22 cellular contexts compared by ENCODE assay signal in the genomic region with DNA sequence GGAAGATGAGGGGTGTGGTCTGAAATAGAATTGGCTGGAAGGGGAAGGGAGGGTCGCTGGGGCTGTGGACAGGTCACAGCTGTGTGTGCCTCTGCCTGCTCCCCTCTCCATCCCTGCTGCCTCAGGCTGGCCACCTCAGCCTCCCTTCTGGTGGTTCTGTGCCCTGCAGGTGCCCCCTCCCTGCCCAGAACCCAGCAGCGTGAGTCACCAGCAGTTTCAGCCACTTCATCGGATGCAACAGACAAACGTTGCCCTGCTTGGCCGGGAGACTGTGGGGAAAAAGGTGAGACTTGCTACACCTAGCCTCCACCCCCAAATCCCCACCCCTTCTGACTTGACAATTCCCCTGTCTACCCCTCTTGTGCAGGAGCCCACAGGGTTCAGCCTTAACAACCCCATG. TPM values are rescaled to one million over a fixed set of nuclear protein-coding genes. Genes with fewer than 3 reads are reported as not detected.
A peak's percentile ranks its signal among the peaks of the same experiment; 100 is the strongest.
DNase-seq lines count a peak whose midpoint lies in the region; ATAC-seq, FAIRE-seq and TF ChIP-seq lines count a peak whose summit lies in the region.
"Had no signal": no experiment of that assay in that cellular context is flagged by ENCODE, and none has a peak within 500 bp of the region (broad histone marks: within the 10 kb centered on the region; RNA-seq: fewer than 3 reads in every experiment).

No MANE protein-coding gene starts in this region.

- peak overlapping the region; percentile 75 for H3K4me2 ChIP-seq in PC-9

- no peak for TF ChIP-seq CTCF in PC-9 (conservative IDR thresholded peaks at IDR 0.05)
- TF ChIP-seq CTCF in bronchial epithelial cell (IDR thresholded peaks at IDR 0.05; ENCODE audit: insufficient read depth, low read length, severe bottlenecking), result peak; percentile 4
- TF ChIP-seq CTCF in heart right ventricle (IDR thresholded peaks at IDR 0.05), result no peak

- no peak overlapping the region for H2AFZ ChIP-seq in PC-9

- H3K4me1 ChIP-seq in PC-9 (replicated peaks; ENCODE audit: insufficient read depth), result peaks cover 65% of the 10 kb centered on the region
- peaks cover 12 to 36% (median 23%) of the 10 kb centered on the region in 9 donors for H3K4me1 ChIP-seq in heart right ventricle
- peaks cover 24% of the 10 kb centered on the region for H3K4me1 ChIP-seq in SJCRH30

- no peak overlapping the region for H3K4me3 ChIP-seq in PC-9
- H3K4me3 ChIP-seq in bronchial epithelial cell (ENCODE audit: low read depth, low read length), result no peak overlapping the region
- no peak overlapping the region for H3K4me3 ChIP-seq in heart right ventricle
- H3K4me3 ChIP-seq in SJCRH30, result no peak overlapping the region
- H3K4me3 ChIP-seq: K562 had no signal

- FAIRE-seq in bronchial epithelial cell (lab: Jason Lieb, UNC), result no peak
- FAIRE-seq: G401.6, H1, K562 had no signal

- no peaks in the 10 kb centered on the region for H3K9me2 ChIP-seq in PC-9 (ENCODE audit: insufficient read depth)

- H3K4me1 Mint-ChIP-seq in stimulated activated effector memory CD8-positive, alpha-beta T cell treated with anti-CD3 and anti-CD28 coated beads, Interleukin-12 subunit alpha, Interleukin-12 subunit beta, amount 100 ng/mL, for 72 hours, result peaks cover 4% of the 10 kb centered on the region
- H3K4me1 Mint-ChIP-seq: CD4-positive, alpha-beta memory T cell had no signal

- no peak overlapping the region for H3K4me3 Mint-ChIP-seq in stimulated activated effector memory CD8-positive, alpha-beta T cell treated with anti-CD3 and anti-CD28 coated beads, Interleukin-12 subunit alpha, Interleukin-12 subunit beta, amount 100 ng/mL, for 72 hours
- H3K4me3 Mint-ChIP-seq: CD4-positive, alpha-beta memory T cell had no signal

- no peaks in the 10 kb centered on the region for H4K20me1 ChIP-seq in PC-9 (ENCODE audit: insufficient read depth)

- H3F3A ChIP-seq in PC-9 (ENCODE audit: insufficient read depth, low read depth), result peaks cover 36% of the 10 kb centered on the region

- no TSS peak for BruUV-seq in PC-9 (replicated peaks; lab: Mats Ljungman, UMichigan)

- peak; percentile 63 for DNase-seq in HPDE6-E6E7 (ENCODE audit: extremely low spot score)
- peak; percentile 65 to 78 for DNase-seq in PC-9
- peak; percentile 41 for DNase-seq in bronchial epithelial cell (ENCODE audit: low read depth)
- DNase-seq in stimulated activated effector memory CD8-positive, alpha-beta T cell treated with anti-CD3 and anti-CD28 coated beads, Interleukin-12 subunit alpha, Interleukin-12 subunit beta, amount 100 ng/mL, for 72 hours (ENCODE audit: low spot score in 2 of 2), result no peak
- no peak for DNase-seq in heart right ventricle
- no peak for DNase-seq in SJCRH30
- DNase-seq: CD4-positive, alpha-beta memory T cell; DMS79 treated with DMSO at 0.1 percent for 48 hours; NCI-H1436; NCI-H2029; NCI-H2171; NCI-H446; NCI-H69; NK-92 treated with Interleukin-12 subunit alpha and Interleukin-12 subunit beta, amount 100 ng/mL, for 24 hours; SHP77 had no signal

- no peaks in the 10 kb centered on the region for H3K79me2 ChIP-seq in PC-9 (ENCODE audit: low read depth)

- peak overlapping the region; percentile 88 for H3K27ac ChIP-seq in PC-9
- peak overlapping the region in 1 of 10 donors; percentile 5 for H3K27ac ChIP-seq in heart right ventricle
- H3K27ac ChIP-seq in SJCRH30, result no peak overlapping the region
- H3K27ac ChIP-seq: HL-60 had no signal

- POLR2A ChIA-PET in PC-9 (lab: Charles Lee; ENCODE audit: unreplicated experiment), result interaction anchor here (0.6 kb wide), 1 partner anchor 41 kb away, joined by 3 read pairs; no protein-coding TSS in a partner anchor

- 92 to 94% methylated on average over 5 of the region's 5 CpGs for WGBS in heart right ventricle, 2 donors

- no peaks in the 10 kb centered on the region for H3K9me3 Mint-ChIP-seq in stimulated activated effector memory CD8-positive, alpha-beta T cell treated with anti-CD3 and anti-CD28 coated beads, Interleukin-12 subunit alpha, Interleukin-12 subunit beta, amount 100 ng/mL, for 72 hours
- H3K9me3 Mint-ChIP-seq: CD4-positive, alpha-beta memory T cell had no signal

- intact Hi-C loops in PC-9 (cut with micrococcal nuclease; ENCODE audit: unreplicated experiment), result loop anchor here (5.0 kb wide), 1 partner anchor 246 kb away; no protein-coding TSS in a partner anchor
- intact Hi-C loops in heart right ventricle (cut with DNase I), result loop anchor here in 1 of 10 donors (10.0 kb wide), 1 partner anchor 88 kb away; no protein-coding TSS in a partner anchor

- no peaks in the 10 kb centered on the region for H3K36me3 Mint-ChIP-seq in stimulated activated effector memory CD8-positive, alpha-beta T cell treated with anti-CD3 and anti-CD28 coated beads, Interleukin-12 subunit alpha, Interleukin-12 subunit beta, amount 100 ng/mL, for 72 hours

- no peak for ATAC-seq in stimulated activated effector memory CD8-positive, alpha-beta T cell treated with anti-CD3 and anti-CD28 coated beads, Interleukin-12 subunit alpha, Interleukin-12 subunit beta, amount 100 ng/mL, for 72 hours
- no peak for ATAC-seq in GM18519 (IDR thresholded peaks at IDR 0.05; ENCODE audit: low FRiP score, unreplicated experiment)
- ATAC-seq in heart right ventricle, result no peak
- ATAC-seq: K562, SK-N-SH treated with all-trans-retinoic acid at 6 μM for 48 hours had no signal

- no peak overlapping the region for H3K27ac Mint-ChIP-seq in stimulated activated effector memory CD8-positive, alpha-beta T cell treated with anti-CD3 and anti-CD28 coated beads, Interleukin-12 subunit alpha, Interleukin-12 subunit beta, amount 100 ng/mL, for 72 hours

- H3K36me3 ChIP-seq in PC-9 (ENCODE audit: low read depth), result no peaks in the 10 kb centered on the region
- no peaks in the 10 kb centered on the region for H3K36me3 ChIP-seq in bronchial epithelial cell (ENCODE audit: control insufficient read depth, insufficient read depth, low read length)
- no peaks in the 10 kb centered on the region for H3K36me3 ChIP-seq in heart right ventricle
- H3K36me3 ChIP-seq in SJCRH30, result no peaks in the 10 kb centered on the region

- CTCF ChIA-PET in PC-9 (lab: Charles Lee), result no interaction called here

- H3K27me3 ChIP-seq in PC-9 (ENCODE audit: insufficient read depth, low read depth) (no peaks in the 10 kb centered on the region), bronchial epithelial cell (ENCODE audit: control insufficient read depth, insufficient read depth, low read length) (peaks cover 3% of the 10 kb centered on the region), heart right ventricle (no peaks in the 10 kb centered on the region), SJCRH30 (no peaks in the 10 kb centered on the region)

- H3K9me3 ChIP-seq in PC-9 (ENCODE audit: insufficient read depth, low read depth) (no peaks in the 10 kb centered on the region), heart right ventricle (peaks cover 0 to 4% (median 0%) of the 10 kb centered on the region in 11 donors), SJCRH30 (replicated peaks) (no peaks in the 10 kb centered on the region)

RNA-seq across cellular contexts. Expression of gene LRRC10B, which starts 21.8 kb away (rescaled TPM):
- 1.0 and 1.1 TPM in 2 replicates for total RNA-seq in PC-9 (2021)
- total RNA-seq in bronchial epithelial cell, result under 0.01 TPM in 1 of 2 replicates, not detected in the other
- 1 to 10 TPM in 3 of 10 donors, under 1 TPM in 6, not detected in 1; 0.33 to 2.6 (median 0.70) TPM for total RNA-seq in heart right ventricle
- 1 to 10 TPM in 1 of 2 donors, under 1 TPM in 1; 0.59 to 2.6 TPM for polyA plus RNA-seq in heart right ventricle
- 40.2 and 42.1 TPM in 2 replicates for total RNA-seq in SJCRH30 (2014; rRNA removed; shearing (Covaris generic))
- total RNA-seq: CD4-positive, alpha-beta memory T cell; T-helper 1 cell treated with Interleukin-12 subunit alpha and Interleukin-12 subunit beta and Interleukin-4 antibody, amounts not matched to agents 30 ng/mL and 1 ng/mL, for 36 hours had no signal
- polyA plus RNA-seq: CD4-positive, alpha-beta memory T cell; K562 had no signal

RNA-seq across cellular contexts. Expression of gene SDHAF2, which starts 56.9 kb away (rescaled TPM):
- total RNA-seq in PC-9 (2021), result 32.5 and 38.3 TPM in 2 replicates
- total RNA-seq in bronchial epithelial cell, result 35.3 and 51.3 TPM in 2 replicates
- 10 to 100 TPM; 24.4 to 39.9 (median 32.7) TPM for total RNA-seq in heart right ventricle
- polyA plus RNA-seq in heart right ventricle, result 10 to 100 TPM; 43.4 to 56.1 TPM
- total RNA-seq in SJCRH30 (2014; rRNA removed; shearing (Covaris generic)), result 42.6 and 50.0 TPM in 2 replicates

RNA-seq across cellular contexts. Expression of gene CPSF7, which starts 57.0 kb away (rescaled TPM):
- 82.7 and 87.0 TPM in 2 replicates for total RNA-seq in PC-9 (2021)
- 10.8 and 11.9 TPM in 2 replicates for total RNA-seq in bronchial epithelial cell
- 10 to 100 TPM; 37.7 to 51.8 (median 43.3) TPM for total RNA-seq in heart right ventricle
- 10 to 100 TPM; 22.3 to 43.8 TPM for polyA plus RNA-seq in heart right ventricle
- 56.0 and 65.5 TPM in 2 replicates for total RNA-seq in SJCRH30 (2014; rRNA removed; shearing (Covaris generic))

Comparison
In these comparisons a context has a peak if more than half of its experiments do, and no peak if none do; other contexts are left out.
1. DNase-seq: peak in HPDE6-E6E7 (single experiment), PC-9 (2 of 2) and bronchial epithelial cell (single experiment); none in stimulated activated effector memory CD8-positive, alpha-beta T cell treated with anti-CD3 and anti-CD28 coated beads, Interleukin-12 subunit alpha, Interleukin-12 subunit beta, amount 100 ng/mL, for 72 hours (0 of 2), heart right ventricle (0 of 2) and SJCRH30 (0 of 2).
2. RNA of gene LRRC10B, which starts 21.8 kb away (total RNA-seq): 40.2 to 42.1 TPM in SJCRH30; 1.0 to 1.1 TPM in PC-9, 0.33 to 2.6 TPM in heart right ventricle and under 0.01 TPM in bronchial epithelial cell; every median in the first group is over 10 times any median in the second.